In the genomic region with DNA sequence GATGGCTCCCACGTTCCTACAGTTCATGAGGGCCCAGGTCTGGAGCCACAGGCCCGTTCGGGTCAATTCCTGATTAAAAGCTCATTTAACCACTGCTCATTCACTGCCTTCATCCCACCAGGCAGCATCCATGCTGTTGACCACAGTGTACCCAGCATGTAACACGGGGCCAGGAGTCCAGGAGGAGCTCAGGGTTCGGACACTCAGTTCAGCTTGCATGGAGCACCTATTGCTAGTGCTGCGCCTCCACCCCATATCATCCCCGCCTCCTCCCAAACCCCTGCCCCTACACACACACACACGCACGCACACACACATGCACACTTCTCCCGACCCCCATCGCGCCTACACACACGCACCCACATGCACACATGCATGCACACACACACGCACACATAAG, we compare ENCODE assay signal across 26 cellular contexts.
DNase-seq lines count a peak whose midpoint lies in the region; ATAC-seq, FAIRE-seq and TF ChIP-seq lines count a peak whose summit lies in the region.
"Had no signal": no experiment of that assay in that cellular context is flagged by ENCODE, and none has a peak within 500 bp of the region (broad histone marks: within the 10 kb centered on the region; RNA-seq: fewer than 3 reads in every experiment).

No MANE protein-coding gene starts in this region.

- H3K36me3 ChIP-seq in H7 (replicated peaks; ENCODE audit: control insufficient read depth, insufficient read depth, low read length) = no peaks in the 10 kb centered on the region
- no peaks in the 10 kb centered on the region for H3K36me3 ChIP-seq in SJCRH30
- no peaks in the 10 kb centered on the region for H3K36me3 ChIP-seq in H1 (ENCODE audit: control insufficient read depth in 2 of 4, insufficient read depth in 4 of 4, low read length in 3 of 4)
- H3K36me3 ChIP-seq in heart right ventricle = no peaks in the 10 kb centered on the region
- H3K36me3 ChIP-seq: BLaER1 treated with 17β-estradiol and CSF1 and Interleukin-3, amounts not matched to agents 10 nM and 100 nM; SJSA1 had no signal

- H2BK120ac ChIP-seq in H1 (replicated peaks; ENCODE audit: low read depth, low read length) = no peak overlapping the region

- H2BK5ac ChIP-seq in H1 (ENCODE audit: low read depth, low read length) = no peak overlapping the region

- H3K4me1 Mint-ChIP-seq in osteocyte (ENCODE audit: unreplicated experiment) = no peaks in the 10 kb centered on the region

- H3K36me3 Mint-ChIP-seq in osteocyte (ENCODE audit: unreplicated experiment) = no peaks in the 10 kb centered on the region

- no peak overlapping the region for H3K9ac ChIP-seq in H1 (replicated peaks in 1 of 4; ENCODE audit: extremely low read depth in 1 of 4, low read depth in 3 of 4, low read length in 3 of 4)
- H3K9ac ChIP-seq: BLaER1 treated with 17β-estradiol and CSF1 and Interleukin-3, amounts not matched to agents 10 nM and 100 nM had no signal

- H3K4me3 ChIP-seq in H7 (ENCODE audit: insufficient read depth, low read depth, low read length) (no peak overlapping the region), SJCRH30 (no peak overlapping the region), H1 (ENCODE audit: extremely low read depth in 1 of 4, insufficient read depth in 2 of 4, low read depth in 3 of 4, low read length in 4 of 4) (no peak overlapping the region), heart right ventricle (no peak overlapping the region)
- H3K4me3 ChIP-seq: A549; BLaER1 treated with 17β-estradiol and CSF1 and Interleukin-3, amounts not matched to agents 10 nM and 100 nM; SJSA1 had no signal

- no peaks in the 10 kb centered on the region for H4K20me1 ChIP-seq in H1 (replicated peaks in 1 of 2; ENCODE audit: control insufficient read depth in 1 of 2, insufficient read depth in 2 of 2, low read length in 2 of 2)

- peak overlapping the region; percentile 18; the same call in 1 of the 2 replicates for H2BK20ac ChIP-seq in H1 (ENCODE audit: low read length)

- H3K4me2 ChIP-seq in H1 (ENCODE audit: insufficient read depth in 1 of 2, low read depth in 2 of 2, low read length in 2 of 2) = no peak overlapping the region
- H3K4me2 ChIP-seq: A549; BLaER1 treated with 17β-estradiol and CSF1 and Interleukin-3, amounts not matched to agents 10 nM and 100 nM had no signal

- H4K91ac ChIP-seq in H1 (replicated peaks; ENCODE audit: insufficient read length, low read length) = no peak overlapping the region

- no peak overlapping the region for H3K18ac ChIP-seq in H1 (ENCODE audit: extremely low read depth, low read length)

- no peaks in the 10 kb centered on the region for H3K9me3 ChIP-seq in SJCRH30 (replicated peaks)
- no peaks in the 10 kb centered on the region for H3K9me3 ChIP-seq in H1 (ENCODE audit: insufficient read depth in 2 of 2, low read depth in 1 of 2, low read length in 1 of 2)
- H3K9me3 ChIP-seq in heart right ventricle = no peaks in the 10 kb centered on the region
- H3K9me3 ChIP-seq: A549, SJSA1 had no signal

- H3K27ac ChIP-seq in SJCRH30 (peak overlapping the region; percentile 36), H1 (ENCODE audit: low read depth, low read length) (no peak overlapping the region), heart right ventricle (no peak overlapping the region)
- H3K27ac ChIP-seq: A549; BLaER1 treated with 17β-estradiol and CSF1 and Interleukin-3, amounts not matched to agents 10 nM and 100 nM; SJSA1 had no signal

- CTCF ChIA-PET in H1 (lab: Charles Lee; ENCODE audit: partially characterized antibody) = no interaction called here

- H4K8ac ChIP-seq in H1 (ENCODE audit: extremely low read depth, insufficient read depth, low read length) = no peak overlapping the region

- no peak overlapping the region for H2BK15ac ChIP-seq in H1 (ENCODE audit: low read length)

- no peak overlapping the region for H3K56ac ChIP-seq in H1 (replicated peaks; ENCODE audit: insufficient read length, low read depth, low read length)

- no peaks in the 10 kb centered on the region for H3K79me2 ChIP-seq in H1 (ENCODE audit: control insufficient read depth in 1 of 2, insufficient read depth in 2 of 2, low read length in 2 of 2)

- no peak overlapping the region for H2AK5ac ChIP-seq in H1 (ENCODE audit: low read depth, low read length)

- TF ChIP-seq EP300 in H1 (IDR thresholded peaks at IDR 0.05; ENCODE audit: borderline replicate concordance in 1 of 2, low read depth in 2 of 2, low read length in 2 of 2) = no peak

- H3K9me3 Mint-ChIP-seq in osteocyte (ENCODE audit: unreplicated experiment) = no peaks in the 10 kb centered on the region
- H3K9me3 Mint-ChIP-seq: CD4-positive, alpha-beta T cell had no signal

- TF ChIP-seq POLR2A in H1 (IDR thresholded peaks at IDR 0.05; ENCODE audit: control extremely low read depth in 1 of 2, low read depth in 2 of 2, low read length in 2 of 2) = no peak

- no peak overlapping the region for H3K4me3 Mint-ChIP-seq in osteocyte (ENCODE audit: unreplicated experiment)
- H3K4me3 Mint-ChIP-seq: CD4-positive, alpha-beta T cell had no signal

- peaks cover 7% of the 10 kb centered on the region; the same call in 1 of the 2 replicates for H3K23me2 ChIP-seq in H1 (ENCODE audit: low read depth, low read length)

- POLR2A ChIA-PET in H1 (lab: Charles Lee; ENCODE audit: partially characterized antibody) = no interaction called here

- no peak overlapping the region for H2AFZ ChIP-seq in H1 (ENCODE audit: low read length)

- H3K4ac ChIP-seq in H1 (replicated peaks; ENCODE audit: insufficient read length, low read depth, low read length) = no peak overlapping the region

- no peak overlapping the region for H4K5ac ChIP-seq in H1 (ENCODE audit: insufficient read length, low read depth, low read length)

- no peak overlapping the region for H3K27ac Mint-ChIP-seq in osteocyte (ENCODE audit: unreplicated experiment)
- H3K27ac Mint-ChIP-seq: CD4-positive, alpha-beta T cell had no signal

- TF ChIP-seq CTCF in H1 (IDR thresholded peaks at IDR 0.05; ENCODE audit: control extremely low read depth in 1 of 3, insufficient read depth in 1 of 3, low read depth in 1 of 3, low read length in 3 of 3) (no peak), osteocyte (IDR thresholded peaks at IDR 0.05) (no peak), heart right ventricle (IDR thresholded peaks at IDR 0.05) (no peak)

- H3K27me3 Mint-ChIP-seq in osteocyte (ENCODE audit: unreplicated experiment) = no peaks in the 10 kb centered on the region

- TF ChIP-seq RAD21 in H1 (IDR thresholded peaks at IDR 0.05 in 1 of 2, conservative IDR thresholded peaks at IDR 0.05 in 1 of 2; ENCODE audit: low read depth in 2 of 2, low read length in 2 of 2) = no peak

- FAIRE-seq in H1 (lab: Jason Lieb, UNC) = no peak
- FAIRE-seq: A549, D721Med, G401.6 had no signal

- DNase-seq in H7 = peak; percentile 11
- DNase-seq in SJCRH30 = no peak
- peak in 1 of 2 experiments; percentile 20 for DNase-seq in H1 (ENCODE audit: low read depth in 1 of 2, low spot score in 2 of 2)
- DNase-seq in osteocyte (ENCODE audit: extremely low spot score, unreplicated experiment) = peak; percentile 51
- no peak for DNase-seq in NCI-H526 treated with DMSO at 0.1 percent for 48 hours (lab: John Stamatoyannopoulos, UW)
- DNase-seq in heart right ventricle = no peak
- DNase-seq: AML-193; GOT3; KBM-7; MV-4-11; NCI-H1105; NCI-H1436 treated with DMSO at 0.1 percent for 48 hours; NCI-H2029; NCI-H446; NCI-H524 treated with DMSO at 0.1 percent for 48 hours; NCI-H82; NK-92 treated with Interleukin-12 subunit alpha and Interleukin-12 subunit beta, amount 100 ng/mL, for 24 hours; PC-3 had no signal

- no peaks in the 10 kb centered on the region for H3K79me1 ChIP-seq in H1 (ENCODE audit: low read depth, low read length)

- H3K27me3 ChIP-seq in H7 (ENCODE audit: control insufficient read depth, insufficient read depth, low read length) (no peaks in the 10 kb centered on the region), SJCRH30 (no peaks in the 10 kb centered on the region), H1 (replicated peaks in 1 of 4; ENCODE audit: control insufficient read depth in 3 of 4, extremely low read depth in 1 of 4, insufficient read depth in 3 of 4, low read length in 3 of 4) (no peaks in the 10 kb centered on the region; a peak in 2 of 7 replicates), heart right ventricle (peaks cover 0 to 43% (median 22%) of the 10 kb centered on the region in 7 donors)
- H3K27me3 ChIP-seq: BLaER1 treated with 17β-estradiol and CSF1 and Interleukin-3, amounts not matched to agents 10 nM and 100 nM; SJSA1 had no signal

- no peak overlapping the region for H3K23ac ChIP-seq in H1 (ENCODE audit: insufficient read length)

- 94% methylated on average over 14 of the region's 14 CpGs; no CpG with 5 or more reads in 1 of the 2 experiments for WGBS in H1 (ENCODE audit: extremely low coverage in 1 of 2, insufficient coverage in 1 of 2, insufficient read length in 1 of 2, insufficient replicate concordance in 2 of 2, low coverage in 1 of 2, low lambda C conversion rate in 2 of 2, missing lambda C conversion rate in 1 of 2), 2 experiments
- WGBS in heart right ventricle, 2 donors = 88 to 93% methylated on average over 14 of the region's 14 CpGs

- H3K4me1 ChIP-seq in SJCRH30 (peaks cover 15% of the 10 kb centered on the region), H1 (replicated peaks in 1 of 4; ENCODE audit: control insufficient read depth in 3 of 4, insufficient read depth in 4 of 4, low read length in 3 of 4) (peaks cover 0 to 5% (median 2%) of the 10 kb centered on the region in 4 experiments; a peak in 3 of 7 replicates), heart right ventricle (no peaks in the 10 kb centered on the region)
- H3K4me1 ChIP-seq: A549 had no signal

- no peak overlapping the region; the same call in 1 of the 2 replicates for H2BK12ac ChIP-seq in H1 (ENCODE audit: low read depth, low read length)

- intact Hi-C loops in heart right ventricle (cut with DNase I) = no loop called here

- H3K14ac ChIP-seq in H1 (ENCODE audit: insufficient read length) = no peak overlapping the region

- ATAC-seq in GM18502 (IDR thresholded peaks at IDR 0.05; ENCODE audit: poor library complexity, unreplicated experiment) = no peak
- ATAC-seq in heart right ventricle = no peak
- ATAC-seq: A549, PC-3, Right ventricle myocardium inferior had no signal

TF ChIP-seq in H1, 55 proteins besides CTCF, POLR2A, EP300 and RAD21 (continues in another document):
- TF ChIP-seq NANOG (IDR thresholded peaks at IDR 0.05; ENCODE audit: insufficient read depth, low read depth, low read length, poor library complexity, severe bottlenecking) (no peak), CBX8 (IDR thresholded peaks at IDR 0.05; ENCODE audit: borderline replicate concordance, low read depth, low read length) (no peak), RNF2 (IDR thresholded peaks at IDR 0.05; ENCODE audit: borderline replicate concordance, low read depth, low read length, missing control alignments, poor library complexity, severe bottlenecking) (no peak)

Comparison
In these comparisons a context has a peak if more than half of its experiments do, and no peak if none do; other contexts are left out.
1. DNase-seq: peak in H7 (single experiment) and osteocyte (single experiment); none in SJCRH30 (0 of 2), NCI-H526 treated with DMSO at 0.1 percent for 48 hours (single experiment) and heart right ventricle (0 of 2).